8 cellular contexts compared by ENCODE assay signal in genomic region chr16:15888072-15888976, GRCh38. TPM values are rescaled to one million over a fixed set of nuclear protein-coding genes. Genes with fewer than 3 reads are reported as not detected.
DNase-seq lines count a peak whose midpoint lies in the region; ATAC-seq, FAIRE-seq and TF ChIP-seq lines count a peak whose summit lies in the region.

A gene with protein sequence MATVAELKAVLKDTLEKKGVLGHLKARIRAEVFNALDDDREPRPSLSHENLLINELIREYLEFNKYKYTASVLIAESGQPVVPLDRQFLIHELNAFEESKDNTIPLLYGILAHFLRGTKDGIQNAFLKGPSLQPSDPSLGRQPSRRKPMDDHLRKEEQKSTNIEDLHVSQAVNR (minus strand): TSS chr16:15888603. CDS start chr16:15888585, 18 bp downstream.

- intact Hi-C loops in kidney (cut with DNase I), result no loop called here

- H3K4me3 ChIP-seq in kidney (ENCODE audit: low read length in 2 of 2), result peak within 1 kb of the TSS; percentile 90 to 99

- DNase-seq in AML-193 (lab: John Stamatoyannopoulos, UW), result peak; percentile 98
- peak; percentile 100 for DNase-seq in NCI-H460 (ENCODE audit: extremely low read depth, low read depth)
- peak; percentile 100 for DNase-seq in activated CD4-positive, CD25-positive, alpha-beta regulatory T cell treated with anti-CD3 and anti-CD28 coated beads, Interleukin-2, amount 50 U/mL, for 72 hours
- peak; percentile 94 to 95 for DNase-seq in cerebellar nuclear complex (lab: John Stamatoyannopoulos, UW)
- DNase-seq in kidney, result peak; percentile 100
- DNase-seq in stimulated activated CD4-positive, alpha-beta T cell treated with anti-CD3 and anti-CD28 coated beads, Interleukin-15, amount 100 ng/mL, for 48 hours (ENCODE audit: low read depth in 2 of 2), result peak; percentile 99 to 100

- H3K4me1 ChIP-seq in kidney (ENCODE audit: control insufficient read depth in 1 of 2, insufficient read depth in 1 of 2, low read depth in 1 of 2, low read length in 2 of 2), result peaks cover 5 to 15% of the 10 kb centered on the region in 2 donors

- no peaks in the 10 kb centered on the region for H3K36me3 ChIP-seq in kidney (ENCODE audit: control insufficient read depth in 1 of 2, insufficient read depth in 2 of 2, low read length in 2 of 2)

- H3K9me3 ChIP-seq in kidney (ENCODE audit: control insufficient read depth in 1 of 2, low read length in 2 of 2), result no peaks in the 10 kb centered on the region

- peak; percentile 17 for TF ChIP-seq CTCF in kidney (IDR thresholded peaks at IDR 0.05; ENCODE audit: borderline replicate concordance, extremely low read depth, insufficient read depth)

- H3K27ac ChIP-seq in kidney (ENCODE audit: low read depth in 2 of 2, low read length in 2 of 2), result peak within 1 kb of the TSS; percentile 38 to 80

- ATAC-seq in GM19043 (IDR thresholded peaks at IDR 0.05; ENCODE audit: low read depth, unreplicated experiment) (peak; percentile 96), HG03378 (IDR thresholded peaks at IDR 0.05; ENCODE audit: unreplicated experiment) (peak; percentile 91)

- peak within 1 kb of the TSS; percentile 70 to 81 for H3K9ac ChIP-seq in kidney (ENCODE audit: low read length in 2 of 2)

- FAIRE-seq in kidney (lab: Jason Lieb, UNC), result peak; percentile 91

RNA-seq across cellular contexts. Expression of the gene that starts here (rescaled TPM):
- total RNA-seq in NCI-H460 (2014; rRNA removed; shearing (Covaris generic)), result 166 and 179 TPM in 2 replicates
- polyA plus RNA-seq in NCI-H460 (2014; cell fraction: nucleus; rRNA removed), result 69.6 and 137 TPM in 2 replicates
- total RNA-seq in kidney, result 28.9 TPM
- polyA plus RNA-seq in kidney (ENCODE audit: insufficient read depth, low read depth, low replicate concordance), result 24.8 TPM

Comparison
In these comparisons a context has a peak if more than half of its experiments do, and no peak if none do; other contexts are left out.
1. Peak in every context shown above with its lines: DNase-seq, ATAC-seq, H3K4me3 ChIP-seq and H3K27ac ChIP-seq.